In the genomic region with DNA sequence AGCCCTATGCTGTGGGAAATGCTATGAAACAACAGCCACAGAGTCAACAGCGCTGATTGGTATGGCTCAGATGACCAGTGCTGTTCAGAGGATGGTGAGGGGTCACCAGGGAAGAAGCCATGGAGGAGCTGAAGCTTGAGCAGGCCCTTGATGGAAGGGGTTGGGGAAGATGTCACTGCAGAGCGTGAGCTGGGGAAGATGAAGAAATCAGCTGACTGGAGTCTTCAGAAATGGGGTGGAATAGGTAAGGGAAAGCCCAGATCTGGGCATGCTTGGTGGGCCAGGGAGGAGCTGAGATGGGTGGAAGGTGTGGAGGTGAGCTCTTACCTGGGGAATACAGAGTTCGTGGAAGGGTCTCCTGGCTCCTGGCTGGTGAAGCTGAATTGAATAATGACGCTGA, we compare ENCODE assay signal across 28 cellular contexts.
"Had no signal": no experiment of that assay in that cellular context is flagged by ENCODE, and none has a peak within 500 bp of the region (broad histone marks: within the 10 kb centered on the region; RNA-seq: fewer than 3 reads in every experiment).

No MANE protein-coding gene starts in this region.

- ATAC-seq: activated naive CD8-positive, alpha-beta T cell treated with anti-CD3 and anti-CD28 coated beads, Interleukin-2, amount 50 U/mL, for 24 hours; gastrocnemius medialis; left colon; sciatic nerve; stimulated activated naive CD8-positive, alpha-beta T cell treated with anti-CD3 and anti-CD28 coated beads, Interleukin-15, amount 100 ng/mL, for 72 hours had no signal

- H3K4me1 Mint-ChIP-seq: activated CD4-positive, alpha-beta T cell treated with anti-CD3 and anti-CD28 coated beads, Interleukin-2, amount 10 ng/mL, durations not matched to agents 24 days and 14 days; activated naive CD4-positive, alpha-beta T cell treated with anti-CD3 and anti-CD28 coated beads, Interleukin-2, amount 50 U/mL, for 24 hours; activated naive CD8-positive, alpha-beta T cell treated with anti-CD3 and anti-CD28 coated beads, Interleukin-2, amount 50 U/mL, for 24 hours; immature natural killer cell; stimulated activated effector memory CD8-positive, alpha-beta T cell treated with anti-CD3 and anti-CD28 coated beads, Interleukin-12 subunit alpha, Interleukin-12 subunit beta, amount 100 ng/mL, for 72 hours; stimulated activated naive CD8-positive, alpha-beta T cell treated with anti-CD3 and anti-CD28 coated beads, Interleukin-15, amount 100 ng/mL, for 72 hours had no signal

- H3K4me3 ChIP-seq: breast epithelium, esophagus muscularis mucosa, gastrocnemius medialis, suprapubic skin, tibial artery had no signal

- H3K4me3 Mint-ChIP-seq: activated CD4-positive, alpha-beta memory T cell treated with anti-CD3 and anti-CD28 coated beads for 36 hours; activated CD4-positive, alpha-beta T cell treated with anti-CD3 and anti-CD28 coated beads, Interleukin-2, amount 10 ng/mL, durations not matched to agents 24 days and 14 days; activated naive CD4-positive, alpha-beta T cell treated with anti-CD3 and anti-CD28 coated beads, Interleukin-2, amount 50 U/mL, for 24 hours; activated naive CD8-positive, alpha-beta T cell treated with anti-CD3 and anti-CD28 coated beads, Interleukin-2, amount 50 U/mL, for 24 hours; dendritic cell treated with granulocyte-macrophage colony-stimulating factor and Interleukin-4, amounts not matched to agents 40 ng/mL and 50 ng/mL, for 4 days; endodermal cell; immature natural killer cell; natural killer cell treated with Interleukin-12 subunit alpha and Interleukin-12 subunit beta and Interleukin-15 and Interleukin-18, amount 100 ng/mL, for 72 hours; stimulated activated effector memory CD8-positive, alpha-beta T cell treated with anti-CD3 and anti-CD28 coated beads, Interleukin-12 subunit alpha, Interleukin-12 subunit beta, amount 100 ng/mL, for 72 hours; stimulated activated naive CD8-positive, alpha-beta T cell treated with anti-CD3 and anti-CD28 coated beads, Interleukin-15, amount 100 ng/mL, for 72 hours had no signal

- H3K9me3 Mint-ChIP-seq: activated CD4-positive, alpha-beta memory T cell treated with anti-CD3 and anti-CD28 coated beads for 36 hours; activated CD4-positive, alpha-beta T cell treated with anti-CD3 and anti-CD28 coated beads, Interleukin-2, amount 10 ng/mL, durations not matched to agents 24 days and 14 days; activated naive CD4-positive, alpha-beta T cell treated with anti-CD3 and anti-CD28 coated beads, Interleukin-2, amount 50 U/mL, for 24 hours; activated naive CD8-positive, alpha-beta T cell treated with anti-CD3 and anti-CD28 coated beads, Interleukin-2, amount 50 U/mL, for 24 hours; dendritic cell treated with granulocyte-macrophage colony-stimulating factor and Interleukin-4, amounts not matched to agents 40 ng/mL and 50 ng/mL, for 4 days; endodermal cell; immature natural killer cell; natural killer cell treated with Interleukin-12 subunit alpha and Interleukin-12 subunit beta and Interleukin-15 and Interleukin-18, amount 100 ng/mL, for 72 hours; stimulated activated effector memory CD8-positive, alpha-beta T cell treated with anti-CD3 and anti-CD28 coated beads, Interleukin-12 subunit alpha, Interleukin-12 subunit beta, amount 100 ng/mL, for 72 hours; stimulated activated naive CD8-positive, alpha-beta T cell treated with anti-CD3 and anti-CD28 coated beads, Interleukin-15, amount 100 ng/mL, for 72 hours had no signal

- FAIRE-seq: kidney, small intestine had no signal

- H3K27me3 ChIP-seq: breast epithelium, esophagus muscularis mucosa, gastrocnemius medialis, suprapubic skin, tibial artery had no signal

- H3K36me3 ChIP-seq: breast epithelium, esophagus muscularis mucosa, gastrocnemius medialis, suprapubic skin had no signal

- H3K27me3 Mint-ChIP-seq: activated CD4-positive, alpha-beta memory T cell treated with anti-CD3 and anti-CD28 coated beads for 36 hours; activated CD4-positive, alpha-beta T cell treated with anti-CD3 and anti-CD28 coated beads, Interleukin-2, amount 10 ng/mL, durations not matched to agents 24 days and 14 days; activated naive CD4-positive, alpha-beta T cell treated with anti-CD3 and anti-CD28 coated beads, Interleukin-2, amount 50 U/mL, for 24 hours; activated naive CD8-positive, alpha-beta T cell treated with anti-CD3 and anti-CD28 coated beads, Interleukin-2, amount 50 U/mL, for 24 hours; dendritic cell treated with granulocyte-macrophage colony-stimulating factor and Interleukin-4, amounts not matched to agents 40 ng/mL and 50 ng/mL, for 4 days; natural killer cell treated with Interleukin-12 subunit alpha and Interleukin-12 subunit beta and Interleukin-15 and Interleukin-18, amount 100 ng/mL, for 72 hours; stimulated activated naive CD8-positive, alpha-beta T cell treated with anti-CD3 and anti-CD28 coated beads, Interleukin-15, amount 100 ng/mL, for 72 hours had no signal

- DNase-seq: activated CD4-positive, alpha-beta memory T cell treated with anti-CD3 and anti-CD28 coated beads for 36 hours; activated CD4-positive, alpha-beta T cell treated with anti-CD3 and anti-CD28 coated beads, Interleukin-2, amount 10 ng/mL, durations not matched to agents 24 days and 14 days; activated CD4-positive, CD25-positive, alpha-beta regulatory T cell treated with anti-CD3 and anti-CD28 coated beads, Interleukin-2, amount 50 U/mL, for 72 hours; activated CD8-positive, alpha-beta memory T cell treated with anti-CD3 and anti-CD28 coated beads, Interleukin-2, amount 50 U/mL, for 4 hours; activated naive CD8-positive, alpha-beta T cell treated with anti-CD3 and anti-CD28 coated beads, Interleukin-2, amount 50 U/mL, for 24 hours; activated T-cell treated with anti-CD3 and anti-CD28 coated beads, Interleukin-2, amount 50 U/mL, for 1 hour; amygdala; central memory CD4-positive, alpha-beta T cell; endodermal cell; gastrocnemius medialis; glutamatergic neuron; immature natural killer cell; kidney; left colon; midbrain; small intestine; stimulated activated CD4-positive, alpha-beta T cell treated with anti-CD3 and anti-CD28 coated beads, Interleukin-4, amount 100 ng/mL, for 24 hours; stimulated activated naive CD8-positive, alpha-beta T cell treated with anti-CD3 and anti-CD28 coated beads, Interleukin-15, amount 100 ng/mL, for 72 hours; T-helper 2 cell; tibial artery had no signal

- H3K27ac ChIP-seq: gastrocnemius medialis, suprapubic skin, tibial artery had no signal

- H3K9me3 ChIP-seq: breast epithelium, esophagus muscularis mucosa, gastrocnemius medialis, suprapubic skin, tibial artery had no signal

- H3K36me3 Mint-ChIP-seq: activated CD4-positive, alpha-beta memory T cell treated with anti-CD3 and anti-CD28 coated beads for 36 hours; natural killer cell treated with Interleukin-12 subunit alpha and Interleukin-12 subunit beta and Interleukin-15 and Interleukin-18, amount 100 ng/mL, for 72 hours; stimulated activated effector memory CD8-positive, alpha-beta T cell treated with anti-CD3 and anti-CD28 coated beads, Interleukin-12 subunit alpha, Interleukin-12 subunit beta, amount 100 ng/mL, for 72 hours had no signal

- H3K27ac Mint-ChIP-seq: activated CD4-positive, alpha-beta memory T cell treated with anti-CD3 and anti-CD28 coated beads for 36 hours; activated CD4-positive, alpha-beta T cell treated with anti-CD3 and anti-CD28 coated beads, Interleukin-2, amount 10 ng/mL, durations not matched to agents 24 days and 14 days; activated naive CD4-positive, alpha-beta T cell treated with anti-CD3 and anti-CD28 coated beads, Interleukin-2, amount 50 U/mL, for 24 hours; activated naive CD8-positive, alpha-beta T cell treated with anti-CD3 and anti-CD28 coated beads, Interleukin-2, amount 50 U/mL, for 24 hours; dendritic cell treated with granulocyte-macrophage colony-stimulating factor and Interleukin-4, amounts not matched to agents 40 ng/mL and 50 ng/mL, for 4 days; endodermal cell; immature natural killer cell; natural killer cell treated with Interleukin-12 subunit alpha and Interleukin-12 subunit beta and Interleukin-15 and Interleukin-18, amount 100 ng/mL, for 72 hours; stimulated activated effector memory CD8-positive, alpha-beta T cell treated with anti-CD3 and anti-CD28 coated beads, Interleukin-12 subunit alpha, Interleukin-12 subunit beta, amount 100 ng/mL, for 72 hours; stimulated activated naive CD8-positive, alpha-beta T cell treated with anti-CD3 and anti-CD28 coated beads, Interleukin-15, amount 100 ng/mL, for 72 hours had no signal

- H3K4me1 ChIP-seq: breast epithelium, gastrocnemius medialis, suprapubic skin, tibial artery had no signal
